18 cellular contexts compared by ENCODE assay signal in the genomic region with DNA sequence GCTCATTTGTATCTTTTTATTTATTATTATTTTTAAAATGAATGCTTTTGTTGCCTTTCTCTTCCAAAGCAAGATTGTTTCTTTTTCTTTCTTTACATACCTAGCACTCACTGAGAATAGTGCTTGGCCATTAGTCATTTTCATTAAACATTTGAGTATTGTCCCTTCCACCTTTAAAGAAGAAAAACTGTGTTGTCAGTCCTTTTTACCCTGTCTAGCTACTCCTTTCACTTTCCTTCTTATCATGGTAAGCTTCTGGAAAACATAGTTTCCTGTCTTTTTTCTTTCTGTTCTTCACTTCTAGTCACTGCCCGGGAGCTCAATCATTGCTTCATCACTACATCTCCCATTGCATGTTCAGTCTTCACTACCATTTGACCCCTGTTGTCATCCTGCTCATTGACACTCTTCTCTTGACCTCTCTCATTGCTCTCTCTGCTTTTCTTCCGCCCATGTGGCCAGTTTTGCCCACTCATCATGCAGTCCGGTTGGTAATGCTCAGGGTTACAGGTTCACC.
"Had no signal": no experiment of that assay in that cellular context is flagged by ENCODE, and none has a peak within 500 bp of the region (broad histone marks: within the 10 kb centered on the region; RNA-seq: fewer than 3 reads in every experiment).

No MANE protein-coding gene starts in this region.

- H3K4me3 ChIP-seq: cardiac muscle cell, esophagus muscularis mucosa, transverse colon had no signal

- H3K27ac ChIP-seq: adrenal gland, cardiac muscle cell, esophagus muscularis mucosa, transverse colon, WERI-Rb-1 had no signal

- H3K9me3 Mint-ChIP-seq: nephron had no signal

- DNase-seq: activated CD4-positive, alpha-beta T cell treated with anti-CD3 and anti-CD28 coated beads for 48 hours; activated CD8-positive, alpha-beta memory T cell treated with anti-CD3 and anti-CD28 coated beads for 24 hours; activated naive CD4-positive, alpha-beta T cell treated with anti-CD3 and anti-CD28 coated beads, Interleukin-2, amount 50 U/mL, for 16 hours; adrenal gland; hippocampal formation; kidney glomerular epithelial cell; nucleus accumbens; posterior cingulate gyrus; right cardiac atrium; small intestine; stimulated activated CD4-positive, alpha-beta T cell treated with anti-CD3 and anti-CD28 coated beads, Interleukin-4, amount 100 ng/mL, for 24 hours; stimulated activated naive CD8-positive, alpha-beta T cell treated with anti-CD3 and anti-CD28 coated beads, Interleukin-15, Interleukin-2, amounts not matched to agents 100 U/mL and 50 U/mL, for 24 hours; T1000; transverse colon; WERI-Rb-1 had no signal

- H3K4me3 Mint-ChIP-seq: nephron had no signal

- H3K9me3 ChIP-seq: adrenal gland, esophagus muscularis mucosa, transverse colon had no signal

- H3K27me3 ChIP-seq: adrenal gland, cardiac muscle cell, esophagus muscularis mucosa, transverse colon had no signal

- H3K27ac Mint-ChIP-seq: nephron had no signal

- H3K36me3 ChIP-seq: adrenal gland, cardiac muscle cell, esophagus muscularis mucosa, transverse colon, WERI-Rb-1 had no signal

- ATAC-seq: right cardiac atrium; stimulated activated naive CD8-positive, alpha-beta T cell treated with anti-CD3 and anti-CD28 coated beads, Interleukin-15, Interleukin-2, amounts not matched to agents 100 U/mL and 50 U/mL, for 24 hours had no signal
